In the genomic region with DNA sequence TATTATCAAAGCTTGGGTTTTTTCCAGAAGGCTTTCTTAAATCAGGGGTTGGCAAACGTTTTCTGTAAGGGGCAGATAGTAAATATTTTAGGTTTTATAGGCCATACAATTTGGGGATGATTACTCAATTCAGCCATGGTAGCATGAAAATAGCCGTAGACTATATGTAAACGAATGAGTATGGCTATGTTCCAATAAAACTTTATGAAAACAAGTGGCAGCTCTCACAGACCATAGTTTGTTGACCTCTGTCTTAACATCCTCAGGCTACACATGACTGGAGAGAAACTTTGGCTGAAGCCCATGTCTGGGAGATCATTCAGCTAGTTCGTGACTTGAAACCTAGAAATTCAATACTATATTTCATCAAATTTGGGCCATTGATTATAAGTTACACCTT, we compare ENCODE assay signal across 28 cellular contexts. TPM values are rescaled to one million over a fixed set of nuclear protein-coding genes. Genes with fewer than 3 reads are reported as not detected.
DNase-seq lines count a peak whose midpoint lies in the region; ATAC-seq, FAIRE-seq and TF ChIP-seq lines count a peak whose summit lies in the region.
"Had no signal": no experiment of that assay in that cellular context is flagged by ENCODE, and none has a peak within 500 bp of the region (broad histone marks: within the 10 kb centered on the region; RNA-seq: fewer than 3 reads in every experiment).

No MANE protein-coding gene starts in this region.

- peaks cover 4% of the 10 kb centered on the region for H3K9me3 Mint-ChIP-seq in osteocyte (ENCODE audit: unreplicated experiment)
- H3K9me3 Mint-ChIP-seq: activated T-helper 1 cell treated with anti-CD3 and anti-CD28 coated beads, Interleukin-12 subunit alpha, Interleukin-12 subunit beta, Interleukin-2, Interleukin-4 antibody, amounts not matched to agents 30 ng/mL and 10 ng/mL and 1 ng/mL, durations not matched to agents 14 hours and 24 hours and 36 hours; dendritic cell treated with granulocyte-macrophage colony-stimulating factor and Interleukin-4, amounts not matched to agents 40 ng/mL and 50 ng/mL, for 4 days; HFFc6 had no signal

- H3K79me2 ChIP-seq in ACC112 (ENCODE audit: control insufficient read depth, insufficient read depth, low read length, unreplicated experiment) (peaks cover 68% of the 10 kb centered on the region), endothelial cell of umbilical vein (ENCODE audit: control insufficient read depth, insufficient read depth, low read length) (peaks cover 8% of the 10 kb centered on the region)

- H3K9ac ChIP-seq in endothelial cell of umbilical vein (replicated peaks; ENCODE audit: extremely low read depth, insufficient read depth, low read length) = no peak overlapping the region
- H3K9ac ChIP-seq: BLaER1 treated with 17β-estradiol and CSF1 and Interleukin-3, amounts not matched to agents 10 nM and 100 nM had no signal

- H3K27ac Mint-ChIP-seq in osteocyte (ENCODE audit: unreplicated experiment) = peak overlapping the region; percentile 86
- H3K27ac Mint-ChIP-seq: activated naive CD8-positive, alpha-beta T cell treated with anti-CD3 and anti-CD28 coated beads, Interleukin-2, amount 10 ng/mL, durations not matched to agents 7 days and 5 days; activated T-helper 1 cell treated with anti-CD3 and anti-CD28 coated beads, Interleukin-12 subunit alpha, Interleukin-12 subunit beta, Interleukin-2, Interleukin-4 antibody, amounts not matched to agents 30 ng/mL and 10 ng/mL and 1 ng/mL, durations not matched to agents 14 hours and 24 hours and 36 hours; dendritic cell treated with granulocyte-macrophage colony-stimulating factor and Interleukin-4, amounts not matched to agents 40 ng/mL and 50 ng/mL, for 4 days; stimulated activated naive CD8-positive, alpha-beta T cell treated with anti-CD3 and anti-CD28 coated beads, Interleukin-15, Interleukin-2, amounts not matched to agents 100 ng/mL and 50 ng/mL, for 24 hours had no signal

- ATAC-seq in HG03097 (IDR thresholded peaks at IDR 0.05; ENCODE audit: low FRiP score, unreplicated experiment) = no peak
- ATAC-seq: Right ventricle myocardium inferior had no signal

- no peak for TF ChIP-seq CTCF in endothelial cell of umbilical vein (IDR thresholded peaks at IDR 0.05; ENCODE audit: extremely low read depth in 1 of 2, insufficient read depth in 1 of 2, low read depth in 1 of 2, low read length in 2 of 2)
- TF ChIP-seq CTCF in osteocyte (IDR thresholded peaks at IDR 0.05) = no peak

- H3K4me2 ChIP-seq in endothelial cell of umbilical vein (ENCODE audit: insufficient read depth, low read length) = no peak overlapping the region
- H3K4me2 ChIP-seq: BLaER1 treated with 17β-estradiol and CSF1 and Interleukin-3, amounts not matched to agents 10 nM and 100 nM had no signal

- H3K4me3 Mint-ChIP-seq in osteocyte (ENCODE audit: unreplicated experiment) = no peak overlapping the region
- H3K4me3 Mint-ChIP-seq: activated naive CD8-positive, alpha-beta T cell treated with anti-CD3 and anti-CD28 coated beads, Interleukin-2, amount 10 ng/mL, durations not matched to agents 7 days and 5 days; activated T-helper 1 cell treated with anti-CD3 and anti-CD28 coated beads, Interleukin-12 subunit alpha, Interleukin-12 subunit beta, Interleukin-2, Interleukin-4 antibody, amounts not matched to agents 30 ng/mL and 10 ng/mL and 1 ng/mL, durations not matched to agents 14 hours and 24 hours and 36 hours; dendritic cell treated with granulocyte-macrophage colony-stimulating factor and Interleukin-4, amounts not matched to agents 40 ng/mL and 50 ng/mL, for 4 days; HFFc6; stimulated activated naive CD8-positive, alpha-beta T cell treated with anti-CD3 and anti-CD28 coated beads, Interleukin-15, Interleukin-2, amounts not matched to agents 100 ng/mL and 50 ng/mL, for 24 hours had no signal

- H3K36me3 ChIP-seq in ACC112 (ENCODE audit: insufficient read depth, low read length) = peaks cover 41% of the 10 kb centered on the region
- no peaks in the 10 kb centered on the region for H3K36me3 ChIP-seq in endothelial cell of umbilical vein (ENCODE audit: control insufficient read depth in 2 of 2, extremely low read depth in 1 of 2, insufficient read depth in 2 of 2, low read length in 2 of 2)
- H3K36me3 ChIP-seq: prostate gland had no signal

- H3K9me3 ChIP-seq in endothelial cell of umbilical vein (replicated peaks; ENCODE audit: control insufficient read depth, insufficient read depth, low read length) = no peaks in the 10 kb centered on the region
- H3K9me3 ChIP-seq: prostate gland had no signal

- H3K36me3 Mint-ChIP-seq in osteocyte (ENCODE audit: unreplicated experiment) = peaks cover 34% of the 10 kb centered on the region

- intact Hi-C loops in endothelial cell of umbilical vein (cut with micrococcal nuclease) = no loop called here

- H3K27ac ChIP-seq in ACC112 (ENCODE audit: low read depth, low read length) (peak overlapping the region; percentile 39), endothelial cell of umbilical vein (ENCODE audit: insufficient read depth, low read depth, low read length) (no peak overlapping the region)
- H3K27ac ChIP-seq: BLaER1 treated with 17β-estradiol and CSF1 and Interleukin-3, amounts not matched to agents 10 nM and 100 nM; brain microvascular endothelial cell; prostate gland had no signal

- CTCF ChIA-PET in endothelial cell of umbilical vein (lab: Charles Lee) = interaction anchor here (1.0 to 2.5 kb wide), 2 partner anchors 11 to 172 kb away, joined by 3 to 12 read pairs; no protein-coding TSS in a partner anchor

- no peaks in the 10 kb centered on the region for H3K27me3 Mint-ChIP-seq in osteocyte (ENCODE audit: unreplicated experiment)
- H3K27me3 Mint-ChIP-seq: activated naive CD8-positive, alpha-beta T cell treated with anti-CD3 and anti-CD28 coated beads, Interleukin-2, amount 10 ng/mL, durations not matched to agents 7 days and 5 days; dendritic cell treated with granulocyte-macrophage colony-stimulating factor and Interleukin-4, amounts not matched to agents 40 ng/mL and 50 ng/mL, for 4 days; stimulated activated naive CD8-positive, alpha-beta T cell treated with anti-CD3 and anti-CD28 coated beads, Interleukin-15, Interleukin-2, amounts not matched to agents 100 ng/mL and 50 ng/mL, for 24 hours had no signal

- H4K20me1 ChIP-seq in endothelial cell of umbilical vein (replicated peaks; ENCODE audit: control insufficient read depth, extremely low read depth, insufficient read depth, low read length) = no peaks in the 10 kb centered on the region

- TF ChIP-seq POLR2A in endothelial cell of umbilical vein (IDR thresholded peaks at IDR 0.05; ENCODE audit: low read depth, low read length) = no peak

- H3K9me1 ChIP-seq in endothelial cell of umbilical vein (replicated peaks; ENCODE audit: control insufficient read depth, extremely low read depth, insufficient read depth, low read length) = no peaks in the 10 kb centered on the region

- no TSS peak for BruUV-seq in endothelial cell of umbilical vein (replicated peaks; lab: Mats Ljungman, UMichigan)

- POLR2A ChIA-PET in endothelial cell of umbilical vein (lab: Charles Lee) = no interaction called here

- peaks cover 53% of the 10 kb centered on the region for H3K4me1 Mint-ChIP-seq in osteocyte (ENCODE audit: unreplicated experiment)

- dilution Hi-C loops in endothelial cell of umbilical vein (cut with MboI; ENCODE audit: extremely low pct_ligation_motif_present, low sequenced_read_pairs) = no loop called here

- H3K4me1 ChIP-seq in ACC112 (ENCODE audit: control insufficient read depth, insufficient read depth, low read length, unreplicated experiment) (peaks cover 26% of the 10 kb centered on the region), endothelial cell of umbilical vein (ENCODE audit: control insufficient read depth, extremely low read depth, insufficient read depth, low read length) (no peaks in the 10 kb centered on the region)
- H3K4me1 ChIP-seq: prostate gland had no signal

- no peak overlapping the region for H2AFZ ChIP-seq in ACC112 (ENCODE audit: low read length, unreplicated experiment)
- no peak overlapping the region for H2AFZ ChIP-seq in endothelial cell of umbilical vein (ENCODE audit: low read depth, low read length)

- DNase-seq in M059J (ENCODE audit: low read depth) (peak; percentile 12), endothelial cell of umbilical vein (ENCODE audit: low read depth, low spot score) (peak; percentile 41), osteocyte (ENCODE audit: extremely low spot score, unreplicated experiment) (no peak), GM19238 (ENCODE audit: insufficient read length, low spot score) (no peak), nucleus accumbens (lab: John Stamatoyannopoulos, UW) (no peak), NCI-H146 (lab: John Stamatoyannopoulos, UW) (no peak)
- DNase-seq: activated CD4-positive, alpha-beta T cell treated with anti-CD3 and anti-CD28 coated beads for 1 hour; activated naive CD8-positive, alpha-beta T cell treated with anti-CD3 and anti-CD28 coated beads, Interleukin-2, amount 10 ng/mL, durations not matched to agents 7 days and 5 days; EL; foreskin melanocyte; HFFc6; kidney; mesendoderm; MM.1S; NCI-H1436; NCI-H2171 treated with DMSO at 0.1 percent for 48 hours; stimulated activated CD4-positive, alpha-beta T cell treated with anti-CD3 and anti-CD28 coated beads, Interleukin-2, amount 100 ng/mL, for 48 hours; SW 1271 had no signal

- no peak for FAIRE-seq in endothelial cell of umbilical vein (lab: Jason Lieb, UNC)
- FAIRE-seq: kidney had no signal

- H3K27me3 ChIP-seq in ACC112 (ENCODE audit: insufficient read depth, low read length) (no peaks in the 10 kb centered on the region), endothelial cell of umbilical vein (ENCODE audit: control insufficient read depth in 2 of 2, insufficient read depth in 2 of 2, low read length in 2 of 2) (no peaks in the 10 kb centered on the region)
- H3K27me3 ChIP-seq: BLaER1 treated with 17β-estradiol and CSF1 and Interleukin-3, amounts not matched to agents 10 nM and 100 nM; brain microvascular endothelial cell had no signal

- H3K4me3 ChIP-seq in ACC112 (ENCODE audit: low read depth, low read length) (no peak overlapping the region), endothelial cell of umbilical vein (replicated peaks in 1 of 3; ENCODE audit: insufficient read depth in 1 of 3, low read depth in 1 of 3, low read length in 3 of 3) (no peak overlapping the region)
- H3K4me3 ChIP-seq: BLaER1 treated with 17β-estradiol and CSF1 and Interleukin-3, amounts not matched to agents 10 nM and 100 nM; prostate gland; skin epidermis had no signal

TF ChIP-seq in endothelial cell of umbilical vein, 7 proteins besides CTCF, POLR2A, EP300 and RAD21 (continues in another document):
- TF ChIP-seq POLR2AphosphoS5 (IDR thresholded peaks at IDR 0.05; ENCODE audit: insufficient read depth, low read depth, low read length) = no peak

RNA-seq across cellular contexts. Expression of a gene that starts 30.2 kb away (rescaled TPM):
- total RNA-seq in M059J (2014; rRNA removed; shearing (Covaris generic)) = 98.4 and 125 TPM in 2 replicates
- 57.7 and 63.9 TPM in 2 replicates for total RNA-seq in endothelial cell of umbilical vein
- polyA plus RNA-seq in endothelial cell of umbilical vein = 9.0 and 14.2 TPM in 2 replicates
- 28.2 and 30.6 TPM in 2 replicates for polyA plus RNA-seq in endothelial cell of umbilical vein (2011; cell fraction: cytosol; rRNA removed)
- 17.3 and 21.9 TPM in 2 replicates for polyA plus RNA-seq in endothelial cell of umbilical vein (2011; cell fraction: nucleus; rRNA removed)
- polyA plus RNA-seq in endothelial cell of umbilical vein (2012) = 83.0 and 104 TPM in 2 replicates
- 9.3 and 13.1 TPM in 2 replicates for polyA minus RNA-seq in endothelial cell of umbilical vein
- 35.2 TPM for polyA minus RNA-seq in endothelial cell of umbilical vein (2011; cell fraction: cytosol; rRNA and poly(A)+ RNA removed)
- 8.8 and 13.2 TPM in 2 replicates for polyA minus RNA-seq in endothelial cell of umbilical vein (2011; cell fraction: nucleus; rRNA and poly(A)+ RNA removed)
- total RNA-seq in osteocyte = 109 and 112 TPM in 2 replicates

Comparison
In these comparisons a context has a peak if more than half of its experiments do, and no peak if none do; other contexts are left out.
1. DNase-seq: peak in M059J (single experiment) and endothelial cell of umbilical vein (single experiment); none in osteocyte (single experiment), GM19238 (single experiment), nucleus accumbens (0 of 56) and NCI-H146 (single experiment).